In the genomic region with DNA sequence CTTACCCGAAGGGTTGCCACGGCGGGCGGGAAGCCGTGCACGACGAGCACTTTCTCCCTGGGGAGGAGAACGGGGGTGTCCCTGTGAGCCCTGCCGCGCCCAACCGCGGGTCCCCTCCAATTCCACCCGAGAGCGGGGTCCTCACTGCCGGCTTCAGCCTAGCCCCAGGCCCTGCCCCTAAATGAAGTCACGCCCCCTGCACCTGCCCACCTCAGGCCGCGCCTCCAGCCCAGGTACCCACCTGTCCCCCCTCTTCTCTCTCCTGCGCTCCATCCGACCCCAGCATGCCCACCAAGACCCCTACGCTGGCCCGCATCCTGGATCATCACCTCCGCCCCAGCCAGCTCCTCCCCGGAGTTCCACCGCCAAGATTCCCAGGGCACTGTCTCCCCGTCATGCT, we compare ENCODE assay signal across 12 cellular contexts. TPM values are rescaled to one million over a fixed set of nuclear protein-coding genes. Genes with fewer than 3 reads are reported as not detected.
A peak's percentile ranks its signal among the peaks of the same experiment; 100 is the strongest.
DNase-seq lines count a peak whose midpoint lies in the region; ATAC-seq and TF ChIP-seq lines count a peak whose summit lies in the region.
"Not testable (repeated sequence)": the region's sequence is repeated elsewhere in the genome, so short reads cannot be mapped to it uniquely, and the experiment has no call there.
"Had no signal": no experiment of that assay in that cellular context is flagged by ENCODE, and none has a peak within 500 bp of the region (broad histone marks: within the 10 kb centered on the region; RNA-seq: fewer than 3 reads in every experiment).

No MANE protein-coding gene starts in this region.

- TF ChIP-seq CTCF in H9 (conservative IDR thresholded peaks at IDR 0.05); WTC11 (IDR thresholded peaks at IDR 0.05); endodermal cell (conservative IDR thresholded peaks at IDR 0.05); spleen (IDR thresholded peaks at IDR 0.05 in 8 of 11, conservative IDR thresholded peaks at IDR 0.05 in 3 of 11): not testable (repeated sequence)

- intact Hi-C loops in spleen (cut with DNase I; ENCODE audit: low total_unique reads), result not testable (repeated sequence)

- H3K4me1 Mint-ChIP-seq in H9 (peaks cover 31 to 40% of the 10 kb centered on the region in 2 experiments), WTC11 (peaks cover 38% of the 10 kb centered on the region)
- not testable (repeated sequence) for H3K4me1 Mint-ChIP-seq in endodermal cell

- not testable (repeated sequence) for H3K56ac ChIP-seq in H9 (ENCODE audit: insufficient read length, low read depth, low read length)

- H3T11ph ChIP-seq in H9 (ENCODE audit: low read length), result not testable (repeated sequence)

- H3K9me3 Mint-ChIP-seq in H9, WTC11, endodermal cell: not testable (repeated sequence)

- not testable (repeated sequence) for H2AK5ac ChIP-seq in H9 (ENCODE audit: insufficient read length, low read length)

- WGBS in H9 (ENCODE audit: extremely low coverage, insufficient read length, low lambda C conversion rate), result no CpG with 5 or more reads among the region's 26 CpGs
- WGBS in endodermal cell (ENCODE audit: insufficient coverage in 1 of 2, insufficient read length in 1 of 2), 2 experiments, result no CpG with 5 or more reads among the region's 26 CpGs
- WGBS in iPS DF 6.9 (ENCODE audit: insufficient coverage, insufficient read length), result no CpG with 5 or more reads among the region's 26 CpGs
- WGBS in spleen, 5 donors, result 43 to 100% (median 45%) methylated on average over 3 to 7 of the region's 26 CpGs; no CpG with 5 or more reads in 1 of the 5 donors

- not testable (repeated sequence) for H2BK5ac ChIP-seq in H9 (ENCODE audit: insufficient read length, low read length)

- not testable (repeated sequence) for H2BK120ac ChIP-seq in H9 (ENCODE audit: low read depth, low read length, poor library complexity, severe bottlenecking)

- H3K36me3 Mint-ChIP-seq in H9 (ENCODE audit: insufficient read depth in 1 of 3, low read depth in 3 of 3); WTC11; endodermal cell (ENCODE audit: low read depth): not testable (repeated sequence)

- not testable (repeated sequence) for H3K27me3 ChIP-seq in H9 (ENCODE audit: insufficient read depth, low read length); endodermal cell (ENCODE audit: control insufficient read depth, insufficient read depth, low read length, poor library complexity, severe bottlenecking); iPS DF 6.9 (ENCODE audit: control insufficient read depth, insufficient read depth, low read length); spleen (replicated peaks in 1 of 7)

- H4K8ac ChIP-seq in H9 (replicated peaks; ENCODE audit: insufficient read length, low read depth, low read length), result not testable (repeated sequence)

- not testable (repeated sequence) for H4K91ac ChIP-seq in H9 (ENCODE audit: insufficient read length, low read depth, low read length)

- H3K27ac Mint-ChIP-seq in H9, WTC11, endodermal cell: not testable (repeated sequence)

- not testable (repeated sequence) for H3K9me3 ChIP-seq in H9 (ENCODE audit: control insufficient read depth, low read depth, low read length); endodermal cell (ENCODE audit: control insufficient read depth, low read length); iPS DF 6.9 (ENCODE audit: control insufficient read depth, insufficient read depth, low read length); spleen

- not testable (repeated sequence) for H3K4me2 ChIP-seq in H9 (ENCODE audit: insufficient read depth, insufficient read length, low read length)

- H4K5ac ChIP-seq in H9 (ENCODE audit: insufficient read length, low read depth, low read length), result not testable (repeated sequence)

- DNase-seq in H9 (peak; percentile 52), WTC11 (ENCODE audit: low spot score) (peak; percentile 55), endodermal cell (peak; percentile 63), mesenteric fat pad (ENCODE audit: low spot score) (peak; percentile 59), spleen (peak; percentile 71), ureter (ENCODE audit: low spot score) (peak; percentile 42)
- not testable (repeated sequence) for DNase-seq in iPS DF 6.9 (ENCODE audit: low read depth, low spot score)

- not testable (repeated sequence) for H3K36me3 ChIP-seq in endodermal cell (ENCODE audit: control insufficient read depth, insufficient read depth, low read length); iPS DF 6.9 (ENCODE audit: control insufficient read depth, insufficient read depth, low read length); spleen

- H3K79me2 ChIP-seq in H9 (ENCODE audit: insufficient read depth, low read length), result not testable (repeated sequence)

- H3K4ac ChIP-seq in H9 (ENCODE audit: low read depth, low read length), result not testable (repeated sequence)

- not testable (repeated sequence) for H3K18ac ChIP-seq in H9 (ENCODE audit: insufficient read length, low read depth, low read length)

- not testable (repeated sequence) for H3K4me3 Mint-ChIP-seq in H9, WTC11, endodermal cell

- peak; percentile 67 for ATAC-seq in WTC11

- not testable (repeated sequence) for H3K79me1 ChIP-seq in H9 (ENCODE audit: insufficient read depth, low read depth, low read length, poor library complexity, severe bottlenecking)

- H2BK12ac ChIP-seq in H9 (ENCODE audit: insufficient read length, low read depth, low read length), result not testable (repeated sequence)

- not testable (repeated sequence) for H2BK15ac ChIP-seq in H9 (ENCODE audit: low read depth, low read length)

- H3K4me3 ChIP-seq in endodermal cell (ENCODE audit: low read length); spleen: not testable (repeated sequence)
- H3K4me3 ChIP-seq in iPS DF 6.9 (ENCODE audit: low read length), result peak overlapping the region; percentile 33; the same call in 1 of the 2 replicates

- not testable (repeated sequence) for H3K4me1 ChIP-seq in H9 (ENCODE audit: insufficient read depth, low read length); endodermal cell (ENCODE audit: control insufficient read depth, insufficient read depth, low read length); iPS DF 6.9 (ENCODE audit: control insufficient read depth, insufficient read depth, low read length)
- H3K4me1 ChIP-seq in spleen, result peaks cover 0 to 52% (median 23%) of the 10 kb centered on the region in 6 donors

- not testable (repeated sequence) for H3K23me2 ChIP-seq in H9 (ENCODE audit: insufficient read length, low read depth, low read length, poor library complexity, severe bottlenecking)

- H3K27me3 Mint-ChIP-seq in H9 (ENCODE audit: low read depth); WTC11 (ENCODE audit: low read depth); endodermal cell (ENCODE audit: insufficient read depth): not testable (repeated sequence)

- not testable (repeated sequence) for H3K27ac ChIP-seq in H9 (ENCODE audit: insufficient read length, low read depth, low read length); endodermal cell (ENCODE audit: low read depth, low read length); iPS DF 6.9 (ENCODE audit: low read length); spleen

- not testable (repeated sequence) for H4K20me1 ChIP-seq in H9 (ENCODE audit: control insufficient read depth, insufficient read depth, insufficient read length)

- not testable (repeated sequence) for H3K9ac ChIP-seq in H9 (ENCODE audit: extremely low read depth, insufficient read length, low read length); endodermal cell (ENCODE audit: extremely low read depth, low read length, poor library complexity, severe bottlenecking)

- H3K23ac ChIP-seq in H9 (ENCODE audit: insufficient read length, low read depth, low read length), result not testable (repeated sequence)

- H3K14ac ChIP-seq in H9 (ENCODE audit: insufficient read depth, low read length), result not testable (repeated sequence)

- not testable (repeated sequence) for H2BK20ac ChIP-seq in H9 (ENCODE audit: low read depth, low read length, poor library complexity, severe bottlenecking)

- POLR2A ChIA-PET in WTC11 (lab: Charles Lee), result not testable (repeated sequence)

- TF ChIP-seq POLR2A in spleen (IDR thresholded peaks at IDR 0.05), result not testable (repeated sequence)

- not testable (repeated sequence) for H2AFZ ChIP-seq in H9 (ENCODE audit: low read length)

- CTCF ChIA-PET in WTC11 (lab: Charles Lee), result not testable (repeated sequence)

RNA-seq across cellular contexts. Expression of gene SULT1A1, which starts 4.1 kb away (rescaled TPM):
- 4.8 and 5.0 TPM in 2 replicates for total RNA-seq in H9 (2021)
- total RNA-seq in WTC11 (2021), result 3.2 to 5.6 TPM (median 5.4 TPM) in 3 replicates
- 1 to 10 TPM; 4.3 to 7.2 TPM for total RNA-seq in endodermal cell
- 4.4 TPM for polyA plus RNA-seq in endodermal cell (2013, experiment 1 of 2)
- polyA plus RNA-seq in endodermal cell (2013, experiment 2 of 2), result 7.2 TPM
- 36.2 TPM for total RNA-seq in mesenteric fat pad
- total RNA-seq in spleen, result 100 to 1,000 TPM in 4 of 7 donors, 10 to 100 TPM in 3; 35.2 to 184 (median 124) TPM
- 10 to 100 TPM; 42.5 to 56.6 (median 49.0) TPM for polyA plus RNA-seq in spleen
- total RNA-seq in ureter, result 20.6 TPM
- total RNA-seq: GM23248 had no signal
- polyA plus RNA-seq: GM23248 had no signal

RNA-seq across cellular contexts. Expression of gene SULT1A2, which starts 17.1 kb away (rescaled TPM):
- 0.35 and 0.66 TPM in 2 replicates for total RNA-seq in H9 (2021)
- total RNA-seq in WTC11 (2021), result 0.35 to 0.87 TPM (median 0.55 TPM) in 3 replicates
- total RNA-seq in endodermal cell, result 1 to 10 TPM in 1 of 2 donors, under 1 TPM in 1; 0.29 to 1.9 TPM
- 1.2 TPM for polyA plus RNA-seq in endodermal cell (2013, experiment 1 of 2)
- 0.54 TPM for polyA plus RNA-seq in endodermal cell (2013, experiment 2 of 2)
- 2.5 TPM for total RNA-seq in mesenteric fat pad
- 1 to 10 TPM; 2.0 to 9.4 (median 5.5) TPM for total RNA-seq in spleen
- polyA plus RNA-seq in spleen, result 1 to 10 TPM; 1.3 to 3.9 (median 1.7) TPM
- 2.9 TPM for total RNA-seq in ureter
- total RNA-seq: GM23248, HFFc6 had no signal
- polyA plus RNA-seq: CD8-positive, alpha-beta memory T cell; GM23248 had no signal

RNA-seq across cellular contexts. Expression of gene NPIPB8, which starts 24.0 kb away (rescaled TPM):
- not detected in 2 replicates for total RNA-seq in H9 (2021)
- total RNA-seq in WTC11 (2021), result 1.1 to 2.1 TPM (median 1.3 TPM) in 3 replicates
- total RNA-seq in endodermal cell, result under 1 TPM in 1 of 2 donors, not detected in 1; 0.35 TPM
- not detected for polyA plus RNA-seq in endodermal cell (2013, experiment 1 of 2)
- not detected for polyA plus RNA-seq in endodermal cell (2013, experiment 2 of 2)
- 1.9 TPM for total RNA-seq in mesenteric fat pad
- total RNA-seq in spleen, result 1 to 10 TPM in 3 of 7 donors, under 1 TPM in 3, not detected in 1; 0.32 to 2.4 (median 0.82) TPM
- not detected for polyA plus RNA-seq in spleen
- 4.4 TPM for total RNA-seq in ureter
- total RNA-seq: GM23248, H4 had no signal
- polyA plus RNA-seq: CD14-positive monocyte, GM23248 had no signal
